8 cellular contexts compared by ENCODE assay signal in genomic region chr22:38051900-38052862, GRCh38.
A peak's percentile ranks its signal among the peaks of the same experiment; 100 is the strongest.
DNase-seq lines count a peak whose midpoint lies in the region; ATAC-seq and TF ChIP-seq lines count a peak whose summit lies in the region.

No MANE protein-coding gene starts in this region.

- no peaks in the 10 kb centered on the region for H3K9me3 ChIP-seq in WERI-Rb-1 (ENCODE audit: severe bottlenecking)

- no peak overlapping the region for H3K4me3 ChIP-seq in WERI-Rb-1 (ENCODE audit: low read depth, low read length)
- no peak overlapping the region for H3K4me3 ChIP-seq in brain microvascular endothelial cell (ENCODE audit: low read depth, low read length)

- H3K27ac ChIP-seq in WERI-Rb-1 (no peak overlapping the region), brain microvascular endothelial cell (no peak overlapping the region)

- no peaks in the 10 kb centered on the region for H3K27me3 ChIP-seq in WERI-Rb-1 (ENCODE audit: insufficient read depth, low read depth, severe bottlenecking)
- H3K27me3 ChIP-seq in brain microvascular endothelial cell (replicated peaks): no peaks in the 10 kb centered on the region

- TF ChIP-seq CTCF in WERI-Rb-1 (IDR thresholded peaks at IDR 0.05; ENCODE audit: low read depth, low read length): peak; percentile 90
- peak; percentile 85 for TF ChIP-seq CTCF in brain microvascular endothelial cell (IDR thresholded peaks at IDR 0.05; ENCODE audit: low read depth, low read length, missing control alignments)

- in situ Hi-C loops in brain microvascular endothelial cell (cut with HindIII; ENCODE audit: low pct_ligation_motif_present, low sequenced_read_pairs): no loop called here

- peak; percentile 56 for DNase-seq in CMK (ENCODE audit: low read depth)
- DNase-seq in NCI-H2227 treated with DMSO at 0.1 percent for 48 hours (lab: John Stamatoyannopoulos, UW): peak; percentile 63
- peak; percentile 88 for DNase-seq in WERI-Rb-1
- DNase-seq in brain microvascular endothelial cell: peak; percentile 47
- peak; percentile 97 for DNase-seq in iPS-NIHi7 (ENCODE audit: extremely low spot score)
- DNase-seq in stimulated activated CD4-positive, alpha-beta T cell treated with anti-CD3 and anti-CD28 coated beads, Interleukin-15, amount 100 ng/mL, for 1 hour (ENCODE audit: low read depth in 1 of 2, low spot score in 1 of 2): peak; percentile 49 to 64

- ATAC-seq in HG02623 (IDR thresholded peaks at IDR 0.05; ENCODE audit: unreplicated experiment): peak; percentile 41
- no peak for ATAC-seq in HG02852 (IDR thresholded peaks at IDR 0.05; ENCODE audit: unreplicated experiment)

- H3K36me3 ChIP-seq in WERI-Rb-1 (no peaks in the 10 kb centered on the region), brain microvascular endothelial cell (replicated peaks) (no peaks in the 10 kb centered on the region)

Comparison
In these comparisons a context has a peak if more than half of its experiments do, and no peak if none do; other contexts are left out.
1. DNase-seq: peak in every context shown above with its lines; median percentile 97 in iPS-NIHi7; 88 in WERI-Rb-1; 63 in NCI-H2227 treated with DMSO at 0.1 percent for 48 hours; 56 in stimulated activated CD4-positive, alpha-beta T cell treated with anti-CD3 and anti-CD28 coated beads, Interleukin-15, amount 100 ng/mL, for 1 hour; 56 in CMK; 47 in brain microvascular endothelial cell.